ENCODE assay signal across 16 cellular contexts in genomic region chr7:55522268-55522902, GRCh38.
DNase-seq lines count a peak whose midpoint lies in the region; ATAC-seq and TF ChIP-seq lines count a peak whose summit lies in the region.
"Had no signal": no experiment of that assay in that cellular context is flagged by ENCODE, and none has a peak within 500 bp of the region (broad histone marks: within the 10 kb centered on the region; RNA-seq: fewer than 3 reads in every experiment).

No MANE protein-coding gene starts in this region.

- peak; percentile 32 for DNase-seq in NCI-H1105 treated with DMSO at 0.1 percent for 48 hours (lab: John Stamatoyannopoulos, UW)
- DNase-seq in effector memory CD8-positive, alpha-beta T cell: no peak
- no peak for DNase-seq in stimulated activated naive B cell treated with anti-CD40 and anti-IgM and Interleukin-4, amounts not matched to agents 10 μg/mL and 1 μg/mL and 100 μg/mL, for 72 hours
- no peak for DNase-seq in stimulated activated CD4-positive, alpha-beta T cell treated with anti-CD3 and anti-CD28 coated beads, Interleukin-15, amount 100 ng/mL, for 24 hours
- DNase-seq in AG08395 (ENCODE audit: low spot score): no peak
- DNase-seq: activated CD4-positive, alpha-beta T cell treated with anti-CD3 and anti-CD28 coated beads, Interleukin-2, amount 10 ng/mL, durations not matched to agents 24 days and 14 days; activated T-cell treated with anti-CD3 and anti-CD28 coated beads, Interleukin-2, amount 50 U/mL, for 4 hours; foreskin fibroblast; Kasumi-1; left ventricle myocardium superior; NCI-H1930 had no signal

- ATAC-seq in effector memory CD8-positive, alpha-beta T cell (replicated peaks): no peak
- no peak for ATAC-seq in stimulated activated naive B cell treated with anti-CD40 and anti-IgM and Interleukin-4, amounts not matched to agents 10 μg/mL and 1 μg/mL and 100 μg/mL, for 72 hours (replicated peaks)
- ATAC-seq in GM18873 (IDR thresholded peaks at IDR 0.05; ENCODE audit: low FRiP score, unreplicated experiment): no peak
- ATAC-seq: activated T-cell treated with anti-CD3 and anti-CD28 coated beads, Interleukin-2, amount 50 U/mL, for 4 hours; left ventricle myocardium superior had no signal

- no peaks in the 10 kb centered on the region for H3K9me3 Mint-ChIP-seq in effector memory CD8-positive, alpha-beta T cell
- H3K9me3 Mint-ChIP-seq in stimulated activated naive B cell treated with anti-CD40 and anti-IgM and Interleukin-4, amounts not matched to agents 10 μg/mL and 1 μg/mL and 100 μg/mL, for 72 hours: no peaks in the 10 kb centered on the region
- H3K9me3 Mint-ChIP-seq: activated CD4-positive, alpha-beta T cell treated with anti-CD3 and anti-CD28 coated beads, Interleukin-2, amount 10 ng/mL, durations not matched to agents 24 days and 14 days; activated T-cell treated with anti-CD3 and anti-CD28 coated beads, Interleukin-2, amount 50 U/mL, for 4 hours had no signal

- H3K27ac Mint-ChIP-seq in effector memory CD8-positive, alpha-beta T cell: peak overlapping the region; percentile 8 to 9
- peak overlapping the region; percentile 76 for H3K27ac Mint-ChIP-seq in stimulated activated naive B cell treated with anti-CD40 and anti-IgM and Interleukin-4, amounts not matched to agents 10 μg/mL and 1 μg/mL and 100 μg/mL, for 72 hours
- H3K27ac Mint-ChIP-seq: activated CD4-positive, alpha-beta T cell treated with anti-CD3 and anti-CD28 coated beads, Interleukin-2, amount 10 ng/mL, durations not matched to agents 24 days and 14 days had no signal

- H4K20me1 ChIP-seq in OCI-LY1 (ENCODE audit: insufficient read depth, low read length): no peaks in the 10 kb centered on the region

- H3K9ac ChIP-seq in OCI-LY1 (ENCODE audit: low read length): peak overlapping the region; percentile 59; the same call in 1 of the 2 replicates

- peaks cover 34% of the 10 kb centered on the region for H3K36me3 ChIP-seq in OCI-LY1 (ENCODE audit: insufficient read depth, low read length)
- H3K36me3 ChIP-seq: cardiac muscle cell had no signal

- no peaks in the 10 kb centered on the region for H3K9me2 ChIP-seq in OCI-LY1 (ENCODE audit: low read depth, low read length)

- no peak overlapping the region for H2AFZ ChIP-seq in OCI-LY1 (ENCODE audit: low read length)

- H3K4me2 ChIP-seq in OCI-LY1 (ENCODE audit: low read length): peak overlapping the region; percentile 51

- no peak overlapping the region for H3K4me3 Mint-ChIP-seq in effector memory CD8-positive, alpha-beta T cell
- peak overlapping the region in 1 of 2 donors; percentile 19 for H3K4me3 Mint-ChIP-seq in stimulated activated naive B cell treated with anti-CD40 and anti-IgM and Interleukin-4, amounts not matched to agents 10 μg/mL and 1 μg/mL and 100 μg/mL, for 72 hours
- H3K4me3 Mint-ChIP-seq: activated CD4-positive, alpha-beta T cell treated with anti-CD3 and anti-CD28 coated beads, Interleukin-2, amount 10 ng/mL, durations not matched to agents 24 days and 14 days; activated T-cell treated with anti-CD3 and anti-CD28 coated beads, Interleukin-2, amount 50 U/mL, for 4 hours had no signal

- peak overlapping the region; percentile 73 for H3K27ac ChIP-seq in OCI-LY1 (ENCODE audit: low read depth, low read length, poor library complexity, severe bottlenecking)
- H3K27ac ChIP-seq: C4-2B, cardiac muscle cell, suprapubic skin had no signal

- no peak for TF ChIP-seq CTCF in OCI-LY1 (IDR thresholded peaks at IDR 0.05; ENCODE audit: low read length)

- no peaks in the 10 kb centered on the region for H3K27me3 ChIP-seq in OCI-LY1 (ENCODE audit: insufficient read depth, low read length)
- H3K27me3 ChIP-seq: cardiac muscle cell, suprapubic skin had no signal

- peaks cover 100% of the 10 kb centered on the region for H3K4me1 ChIP-seq in OCI-LY1 (ENCODE audit: insufficient read depth, low read length, severe bottlenecking)
- H3K4me1 ChIP-seq: suprapubic skin had no signal

- H3F3A ChIP-seq in OCI-LY1 (ENCODE audit: insufficient read depth, low read length): no peaks in the 10 kb centered on the region

- H3K4me1 Mint-ChIP-seq in effector memory CD8-positive, alpha-beta T cell (ENCODE audit: low read depth in 2 of 2): peaks cover 55 to 66% of the 10 kb centered on the region in 2 donors
- peaks cover 61 to 96% of the 10 kb centered on the region in 2 donors for H3K4me1 Mint-ChIP-seq in stimulated activated naive B cell treated with anti-CD40 and anti-IgM and Interleukin-4, amounts not matched to agents 10 μg/mL and 1 μg/mL and 100 μg/mL, for 72 hours

- H3K9me3 ChIP-seq in OCI-LY1 (ENCODE audit: low read length): no peaks in the 10 kb centered on the region
- H3K9me3 ChIP-seq: suprapubic skin had no signal

- peak overlapping the region; percentile 7 for H3K4me3 ChIP-seq in OCI-LY1 (ENCODE audit: low read depth, low read length, poor library complexity, severe bottlenecking)
- H3K4me3 ChIP-seq: cardiac muscle cell, suprapubic skin had no signal

- peaks cover 59% of the 10 kb centered on the region for H3K79me2 ChIP-seq in OCI-LY1 (ENCODE audit: insufficient read depth, low read length)

- H3K36me3 Mint-ChIP-seq in effector memory CD8-positive, alpha-beta T cell (ENCODE audit: insufficient read depth): peaks cover 38% of the 10 kb centered on the region
- H3K36me3 Mint-ChIP-seq in stimulated activated naive B cell treated with anti-CD40 and anti-IgM and Interleukin-4, amounts not matched to agents 10 μg/mL and 1 μg/mL and 100 μg/mL, for 72 hours: peaks cover 41 to 56% of the 10 kb centered on the region in 2 donors

- H3K27me3 Mint-ChIP-seq in effector memory CD8-positive, alpha-beta T cell: no peaks in the 10 kb centered on the region
- H3K27me3 Mint-ChIP-seq in stimulated activated naive B cell treated with anti-CD40 and anti-IgM and Interleukin-4, amounts not matched to agents 10 μg/mL and 1 μg/mL and 100 μg/mL, for 72 hours: no peaks in the 10 kb centered on the region
- H3K27me3 Mint-ChIP-seq: activated CD4-positive, alpha-beta T cell treated with anti-CD3 and anti-CD28 coated beads, Interleukin-2, amount 10 ng/mL, durations not matched to agents 24 days and 14 days had no signal
